ENCODE assay signal across 7 cellular contexts in genomic region chr13:65026505-65026904, GRCh38.
"Had no signal": no experiment of that assay in that cellular context is flagged by ENCODE, and none has a peak within 500 bp of the region (broad histone marks: within the 10 kb centered on the region; RNA-seq: fewer than 3 reads in every experiment).

No MANE protein-coding gene starts in this region.

- H3K4me3 ChIP-seq: GM12878 had no signal

- DNase-seq: GDM1, GF-D8 had no signal

- FAIRE-seq: GM12878, GM12891, GM12892, GM18507, GM19239 had no signal

- ATAC-seq: GM12878 had no signal
